1 cellular context compared by ENCODE assay signal in the genomic region with DNA sequence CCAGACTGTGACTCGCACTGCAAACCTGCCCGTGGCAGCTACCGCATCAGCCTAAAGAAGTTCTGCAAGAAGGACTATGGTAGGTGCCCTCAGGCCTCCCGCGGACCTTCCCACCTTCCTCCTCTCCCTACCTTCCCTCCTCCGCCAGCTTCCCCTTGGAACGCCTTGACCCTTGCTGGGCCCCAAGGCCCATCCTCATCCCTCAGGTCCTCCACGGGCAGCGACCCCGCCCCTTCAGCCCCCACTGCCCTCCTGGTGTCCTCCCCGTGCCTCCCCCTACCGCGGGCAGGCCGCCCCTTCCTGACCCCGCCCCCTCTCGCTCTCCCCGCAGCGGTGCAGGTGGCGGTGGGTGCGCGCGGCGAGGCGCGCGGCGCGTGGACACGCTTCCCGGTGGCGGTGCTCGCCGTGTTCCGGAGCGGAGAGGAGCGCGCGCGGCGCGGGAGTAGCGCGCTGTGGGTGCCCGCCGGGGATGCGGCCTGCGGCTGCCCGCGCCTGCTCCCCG.
TF ChIP-seq lines count a peak whose summit lies in the region.

No MANE protein-coding gene starts in this region.

TF ChIP-seq in GM12878, 131 proteins besides CTCF, POLR2A, EP300 and RAD21:
- TF ChIP-seq ZBTB40 (IDR thresholded peaks at IDR 0.05; ENCODE audit: borderline replicate concordance) (no peak), SUPT20H (IDR thresholded peaks at IDR 0.05; ENCODE audit: borderline replicate concordance, control insufficient read depth, low read depth, low read length) (no peak), NR2C2 (IDR thresholded peaks at IDR 0.05; ENCODE audit: borderline replicate concordance, control insufficient read depth, insufficient read length, low read depth) (no peak)
